Comparison of ENCODE assay signal across 1 cellular context in the genomic region with DNA sequence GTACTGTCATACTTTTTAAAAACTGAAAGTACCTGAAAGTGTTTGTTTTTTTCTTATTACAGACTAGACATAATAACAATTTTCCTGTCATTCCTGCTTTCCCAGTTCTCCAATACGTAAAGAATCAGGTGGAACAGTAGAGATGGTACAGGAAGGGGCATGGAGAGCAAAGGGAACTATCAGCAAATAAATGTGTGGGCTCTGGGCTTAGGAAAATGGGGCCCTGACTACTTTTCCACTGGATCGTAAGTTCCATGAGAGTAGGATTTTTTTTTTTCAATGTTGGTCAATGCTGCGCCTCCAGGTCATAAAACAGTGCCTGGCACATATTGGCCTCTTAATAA.
TF ChIP-seq lines count a peak whose summit lies in the region.

No MANE protein-coding gene starts in this region.

TF ChIP-seq in HCT116, 20 proteins besides CTCF, POLR2A, EP300 and RAD21 (continued from another document):
- no peak for TF ChIP-seq CBX3 (IDR thresholded peaks at IDR 0.05; ENCODE audit: low read depth)
- no peak for TF ChIP-seq JUND (IDR thresholded peaks at IDR 0.05)
- no peak for TF ChIP-seq SIN3A (IDR thresholded peaks at IDR 0.05; ENCODE audit: low read depth)
- no peak for TF ChIP-seq EGR1 (IDR thresholded peaks at IDR 0.05; ENCODE audit: low read depth)
